1 cellular context compared by ENCODE assay signal in the genomic region with DNA sequence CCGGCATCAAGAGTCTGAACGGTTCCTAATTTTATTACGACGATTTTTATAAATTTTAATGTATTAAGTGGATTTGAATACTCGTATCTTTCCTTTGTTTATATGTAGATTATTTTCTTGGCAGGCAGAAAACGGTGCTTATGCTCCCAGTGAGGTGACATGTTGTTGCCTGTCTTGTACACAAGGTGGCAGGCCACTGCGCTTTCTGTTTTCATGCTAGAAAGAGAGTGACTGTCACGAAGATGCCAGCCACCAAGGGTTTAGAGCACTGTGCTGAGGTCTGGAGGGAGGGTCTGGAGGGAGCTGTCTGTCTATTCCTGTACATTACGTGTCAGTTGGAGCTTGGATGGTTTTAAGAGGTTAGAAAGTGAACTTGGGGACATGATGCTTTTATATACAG.
TF ChIP-seq lines count a peak whose summit lies in the region.

No MANE protein-coding gene starts in this region.

TF ChIP-seq in H1, 55 proteins besides CTCF, POLR2A, EP300 and RAD21 (continued from another document):
- TF ChIP-seq RBBP5 (IDR thresholded peaks at IDR 0.05; ENCODE audit: borderline replicate concordance, low read depth, low read length) (no peak), KDM1A (IDR thresholded peaks at IDR 0.05; ENCODE audit: borderline replicate concordance, low read length) (no peak), BACH1 (IDR thresholded peaks at IDR 0.05; ENCODE audit: low read length) (no peak)
- TF ChIP-seq, protein P1, sequence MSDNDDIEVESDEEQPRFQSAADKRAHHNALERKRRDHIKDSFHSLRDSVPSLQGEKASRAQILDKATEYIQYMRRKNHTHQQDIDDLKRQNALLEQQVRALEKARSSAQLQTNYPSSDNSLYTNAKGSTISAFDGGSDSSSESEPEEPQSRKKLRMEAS (IDR thresholded peaks at IDR 0.05), result no peak
